Comparison of ENCODE assay signal across 1 cellular context in the genomic region with DNA sequence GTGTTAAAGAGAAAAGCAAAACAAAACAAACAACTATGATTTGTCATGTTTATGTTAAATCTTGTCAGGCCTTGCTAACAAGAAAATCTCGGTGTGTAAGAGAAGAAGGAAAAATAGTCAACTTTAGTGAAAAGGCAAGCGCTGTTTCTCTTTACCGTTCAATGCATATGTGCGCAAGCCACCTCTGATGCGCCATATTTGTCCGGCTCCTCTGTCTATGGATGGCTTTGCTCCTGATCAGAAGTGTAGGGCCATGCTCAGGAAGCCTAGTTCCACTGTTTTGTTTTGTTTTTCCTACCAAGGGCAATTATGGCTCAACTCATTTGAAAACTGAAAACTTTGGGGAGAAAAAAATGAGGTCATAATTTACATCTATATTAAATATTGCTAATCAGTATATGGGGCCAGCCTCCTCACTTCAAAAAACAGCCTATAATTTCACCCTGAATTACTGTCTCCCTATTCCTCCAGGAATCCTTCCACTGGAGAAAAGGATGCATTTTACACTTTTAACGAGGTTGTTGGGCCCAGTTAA.
TF ChIP-seq lines count a peak whose summit lies in the region.

No MANE protein-coding gene starts in this region.

TF ChIP-seq in WTC11, 78 proteins besides CTCF, POLR2A, EP300 and RAD21 (continued from another document):
- TF ChIP-seq, protein P1, sequence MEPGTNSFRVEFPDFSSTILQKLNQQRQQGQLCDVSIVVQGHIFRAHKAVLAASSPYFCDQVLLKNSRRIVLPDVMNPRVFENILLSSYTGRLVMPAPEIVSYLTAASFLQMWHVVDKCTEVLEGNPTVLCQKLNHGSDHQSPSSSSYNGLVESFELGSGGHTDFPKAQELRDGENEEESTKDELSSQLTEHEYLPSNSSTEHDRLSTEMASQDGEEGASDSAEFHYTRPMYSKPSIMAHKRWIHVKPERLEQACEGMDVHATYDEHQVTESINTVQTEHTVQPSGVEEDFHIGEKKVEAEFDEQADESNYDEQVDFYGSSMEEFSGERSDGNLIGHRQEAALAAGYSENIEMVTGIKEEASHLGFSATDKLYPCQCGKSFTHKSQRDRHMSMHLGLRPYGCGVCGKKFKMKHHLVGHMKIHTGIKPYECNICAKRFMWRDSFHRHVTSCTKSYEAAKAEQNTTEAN (CRISPR knock-in tag; IDR thresholded peaks at IDR 0.05) = no peak
- TF ChIP-seq, protein P2, sequence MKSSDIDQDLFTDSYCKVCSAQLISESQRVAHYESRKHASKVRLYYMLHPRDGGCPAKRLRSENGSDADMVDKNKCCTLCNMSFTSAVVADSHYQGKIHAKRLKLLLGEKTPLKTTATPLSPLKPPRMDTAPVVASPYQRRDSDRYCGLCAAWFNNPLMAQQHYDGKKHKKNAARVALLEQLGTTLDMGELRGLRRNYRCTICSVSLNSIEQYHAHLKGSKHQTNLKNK (CRISPR knock-in tag; IDR thresholded peaks at IDR 0.05) = no peak
- TF ChIP-seq, protein P3, sequence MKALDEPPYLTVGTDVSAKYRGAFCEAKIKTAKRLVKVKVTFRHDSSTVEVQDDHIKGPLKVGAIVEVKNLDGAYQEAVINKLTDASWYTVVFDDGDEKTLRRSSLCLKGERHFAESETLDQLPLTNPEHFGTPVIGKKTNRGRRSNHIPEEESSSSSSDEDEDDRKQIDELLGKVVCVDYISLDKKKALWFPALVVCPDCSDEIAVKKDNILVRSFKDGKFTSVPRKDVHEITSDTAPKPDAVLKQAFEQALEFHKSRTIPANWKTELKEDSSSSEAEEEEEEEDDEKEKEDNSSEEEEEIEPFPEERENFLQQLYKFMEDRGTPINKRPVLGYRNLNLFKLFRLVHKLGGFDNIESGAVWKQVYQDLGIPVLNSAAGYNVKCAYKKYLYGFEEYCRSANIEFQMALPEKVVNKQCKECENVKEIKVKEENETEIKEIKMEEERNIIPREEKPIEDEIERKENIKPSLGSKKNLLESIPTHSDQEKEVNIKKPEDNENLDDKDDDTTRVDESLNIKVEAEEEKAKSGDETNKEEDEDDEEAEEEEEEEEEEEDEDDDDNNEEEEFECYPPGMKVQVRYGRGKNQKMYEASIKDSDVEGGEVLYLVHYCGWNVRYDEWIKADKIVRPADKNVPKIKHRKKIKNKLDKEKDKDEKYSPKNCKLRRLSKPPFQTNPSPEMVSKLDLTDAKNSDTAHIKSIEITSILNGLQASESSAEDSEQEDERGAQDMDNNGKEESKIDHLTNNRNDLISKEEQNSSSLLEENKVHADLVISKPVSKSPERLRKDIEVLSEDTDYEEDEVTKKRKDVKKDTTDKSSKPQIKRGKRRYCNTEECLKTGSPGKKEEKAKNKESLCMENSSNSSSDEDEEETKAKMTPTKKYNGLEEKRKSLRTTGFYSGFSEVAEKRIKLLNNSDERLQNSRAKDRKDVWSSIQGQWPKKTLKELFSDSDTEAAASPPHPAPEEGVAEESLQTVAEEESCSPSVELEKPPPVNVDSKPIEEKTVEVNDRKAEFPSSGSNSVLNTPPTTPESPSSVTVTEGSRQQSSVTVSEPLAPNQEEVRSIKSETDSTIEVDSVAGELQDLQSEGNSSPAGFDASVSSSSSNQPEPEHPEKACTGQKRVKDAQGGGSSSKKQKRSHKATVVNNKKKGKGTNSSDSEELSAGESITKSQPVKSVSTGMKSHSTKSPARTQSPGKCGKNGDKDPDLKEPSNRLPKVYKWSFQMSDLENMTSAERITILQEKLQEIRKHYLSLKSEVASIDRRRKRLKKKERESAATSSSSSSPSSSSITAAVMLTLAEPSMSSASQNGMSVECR (CRISPR knock-in tag; IDR thresholded peaks at IDR 0.05; ENCODE audit: borderline replicate concordance) = no peak
- TF ChIP-seq, protein P4, sequence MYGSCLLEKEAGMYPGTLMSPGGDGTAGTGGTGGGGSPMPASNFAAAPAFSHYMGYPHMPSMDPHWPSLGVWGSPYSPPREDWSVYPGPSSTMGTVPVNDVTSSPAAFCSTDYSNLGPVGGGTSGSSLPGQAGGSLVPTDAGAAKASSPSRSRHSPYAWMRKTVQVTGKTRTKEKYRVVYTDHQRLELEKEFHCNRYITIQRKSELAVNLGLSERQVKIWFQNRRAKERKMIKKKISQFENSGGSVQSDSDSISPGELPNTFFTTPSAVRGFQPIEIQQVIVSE (CRISPR knock-in tag; IDR thresholded peaks at IDR 0.05; ENCODE audit: borderline replicate concordance) = no peak
